ENCODE assay signal across 20 cellular contexts in genomic region chr7:151308791-151309190, GRCh38.
"Had no signal": no experiment of that assay in that cellular context is flagged by ENCODE, and none has a peak within 500 bp of the region (broad histone marks: within the 10 kb centered on the region; RNA-seq: fewer than 3 reads in every experiment).

No MANE protein-coding gene starts in this region.

- H3K27ac Mint-ChIP-seq: naive B cell; stimulated activated effector memory CD8-positive, alpha-beta T cell treated with anti-CD3 and anti-CD28 coated beads, Interleukin-12 subunit alpha, Interleukin-12 subunit beta, amount 100 ng/mL, for 72 hours; type B pancreatic cell had no signal

- H3K9ac ChIP-seq: parathyroid adenoma had no signal

- H3K4me1 ChIP-seq: gastrocnemius medialis, parathyroid adenoma had no signal

- H3K9me3 ChIP-seq: gastrocnemius medialis, suprapubic skin, thyroid gland had no signal

- H2AFZ ChIP-seq: parathyroid adenoma had no signal

- H3K36me3 Mint-ChIP-seq: naive B cell; stimulated activated effector memory CD8-positive, alpha-beta T cell treated with anti-CD3 and anti-CD28 coated beads, Interleukin-12 subunit alpha, Interleukin-12 subunit beta, amount 100 ng/mL, for 72 hours; type B pancreatic cell had no signal

- H3K36me3 ChIP-seq: gastrocnemius medialis, suprapubic skin, thyroid gland had no signal

- H3K4me3 Mint-ChIP-seq: naive B cell; nephron; stimulated activated effector memory CD8-positive, alpha-beta T cell treated with anti-CD3 and anti-CD28 coated beads, Interleukin-12 subunit alpha, Interleukin-12 subunit beta, amount 100 ng/mL, for 72 hours; type B pancreatic cell had no signal

- H3K79me2 ChIP-seq: parathyroid adenoma had no signal

- DNase-seq: cortex of kidney; dorsolateral prefrontal cortex; effector memory CD4-positive, alpha-beta T cell; gastrocnemius medialis; left ventricle myocardium superior; mesendoderm; naive B cell; occipital lobe; psoas muscle; small intestine; stimulated activated CD4-positive, alpha-beta T cell treated with anti-CD3 and anti-CD28 coated beads, Interleukin-2, amount 100 ng/mL, for 48 hours; stimulated activated naive CD8-positive, alpha-beta T cell treated with anti-CD3 and anti-CD28 coated beads, Interleukin-15, Interleukin-2, amounts not matched to agents 100 U/mL and 50 U/mL, for 24 hours; thyroid gland had no signal

- H3K4me3 ChIP-seq: dorsolateral prefrontal cortex, gastrocnemius medialis, lung, psoas muscle, suprapubic skin, thyroid gland had no signal

- H3K27me3 ChIP-seq: thyroid gland had no signal

- H3K9me3 Mint-ChIP-seq: nephron; stimulated activated effector memory CD8-positive, alpha-beta T cell treated with anti-CD3 and anti-CD28 coated beads, Interleukin-12 subunit alpha, Interleukin-12 subunit beta, amount 100 ng/mL, for 72 hours; type B pancreatic cell had no signal

- H3K27ac ChIP-seq: dorsolateral prefrontal cortex, gastrocnemius medialis, parathyroid adenoma, psoas muscle, suprapubic skin, thyroid gland had no signal

- ATAC-seq: esophagus mucosa; gastrocnemius medialis; left ventricle myocardium superior; psoas muscle; stimulated activated effector memory CD8-positive, alpha-beta T cell treated with anti-CD3 and anti-CD28 coated beads, Interleukin-12 subunit alpha, Interleukin-12 subunit beta, amount 100 ng/mL, for 72 hours; stimulated activated naive CD8-positive, alpha-beta T cell treated with anti-CD3 and anti-CD28 coated beads, Interleukin-15, Interleukin-2, amounts not matched to agents 100 U/mL and 50 U/mL, for 24 hours had no signal
